ENCODE assay signal across 8 cellular contexts in genomic region chr14:90758028-90758889, GRCh38. TPM values are rescaled to one million over a fixed set of nuclear protein-coding genes. Genes with fewer than 3 reads are reported as not detected.
DNase-seq lines count a peak whose midpoint lies in the region; ATAC-seq, FAIRE-seq and TF ChIP-seq lines count a peak whose summit lies in the region.

No MANE protein-coding gene starts in this region.

- peaks cover 6 to 13% of the 10 kb centered on the region in 2 donors for H3K9me3 Mint-ChIP-seq in activated naive CD4-positive, alpha-beta T cell treated with anti-CD3 and anti-CD28 coated beads, Interleukin-2, amount 50 U/mL, for 72 hours

- 1% methylated on average over 50 to 70 of the region's 71 CpGs for WGBS in pancreas, 2 donors

- CTCF ChIA-PET in GM10248 (lab: Yijun Ruan, JAX): interaction anchor here (0.7 to 5.1 kb wide), 37 partner anchors 10 to 476 kb away, joined by 3 to 43 read pairs (median 4); partner anchors contain the start of gene TTC7B

- no peak for FAIRE-seq in pancreas (lab: Jason Lieb, UNC)

- H3K27ac Mint-ChIP-seq in activated naive CD4-positive, alpha-beta T cell treated with anti-CD3 and anti-CD28 coated beads, Interleukin-2, amount 50 U/mL, for 72 hours: peak overlapping the region; percentile 83 to 89

- H3K27ac ChIP-seq in SK-N-MC (no peak overlapping the region), pancreas (peak overlapping the region; percentile 32 to 75 (median 72)), tibial artery (peak overlapping the region; percentile 88 to 94)

- H3K36me3 ChIP-seq in SK-N-MC (ENCODE audit: insufficient read depth, low read length): no peaks in the 10 kb centered on the region
- no peaks in the 10 kb centered on the region for H3K36me3 ChIP-seq in pancreas
- peaks cover 0 to 1% (median 0%) of the 10 kb centered on the region in 3 donors for H3K36me3 ChIP-seq in tibial artery

- H3K36me3 Mint-ChIP-seq in activated naive CD4-positive, alpha-beta T cell treated with anti-CD3 and anti-CD28 coated beads, Interleukin-2, amount 50 U/mL, for 72 hours: peaks cover 6 to 11% of the 10 kb centered on the region in 2 donors

- H3K4me3 ChIP-seq in HFF-Myc (replicated peaks; ENCODE audit: low read depth, low read length) (peak overlapping the region; percentile 41), SK-N-MC (peak overlapping the region; percentile 80), pancreas (peak overlapping the region; percentile 14 to 41 (median 26)), tibial artery (peak overlapping the region; percentile 48 to 59)

- peak; percentile 94 to 95 for ATAC-seq in activated naive CD4-positive, alpha-beta T cell treated with anti-CD3 and anti-CD28 coated beads, Interleukin-2, amount 50 U/mL, for 72 hours
- peak; percentile 93 for ATAC-seq in Right ventricle myocardium inferior
- ATAC-seq in pancreas: peak; percentile 92 to 96 (median 93)

- H3K9me3 ChIP-seq in SK-N-MC (ENCODE audit: low read depth, low read length) (no peaks in the 10 kb centered on the region), pancreas (no peaks in the 10 kb centered on the region), tibial artery (peaks cover 0 to 7% (median 3%) of the 10 kb centered on the region in 3 donors)

- no peaks in the 10 kb centered on the region for H3K27me3 ChIP-seq in pancreas
- H3K27me3 ChIP-seq in tibial artery: no peaks in the 10 kb centered on the region

- TF ChIP-seq CTCF in GM10248 (IDR thresholded peaks at IDR 0.05; ENCODE audit: control extremely low read depth, extremely low read depth, low read depth, missing control alignments) (peak; percentile 98), HFF-Myc (IDR thresholded peaks at IDR 0.05; ENCODE audit: low read depth, low read length, missing control alignments) (peak; percentile 84), pancreas (IDR thresholded peaks at IDR 0.05) (peak; percentile 71 to 83 (median 76)), tibial artery (IDR thresholded peaks at IDR 0.05) (peak; percentile 85 to 94)

- no peaks in the 10 kb centered on the region for H3K4me1 ChIP-seq in pancreas
- H3K4me1 ChIP-seq in tibial artery: peaks cover 0 to 35% (median 18%) of the 10 kb centered on the region in 4 donors

- intact Hi-C loops in Right ventricle myocardium inferior (cut with DNase I): loop anchor here (2.0 to 5.0 kb wide), 9 partner anchors 36 to 457 kb away; partner anchors contain the start of genes CALM1 and NRDE2
- intact Hi-C loops in pancreas (cut with DNase I): no loop called here
- intact Hi-C loops in tibial artery (cut with DNase I; ENCODE audit: low total_unique reads): loop anchor here (5.0 kb wide), 2 partner anchors 361 to 456 kb away; partner anchors contain the start of gene CALM1

- H3K9ac ChIP-seq in SK-N-MC (ENCODE audit: insufficient read length): peak overlapping the region; percentile 86

- POLR2A ChIA-PET in GM10248 (lab: Yijun Ruan, JAX): interaction anchor here (0.7 to 1.6 kb wide), 3 partner anchors 352 to 361 kb away, joined by 3 to 9 read pairs (median 4); partner anchors contain the start of gene CALM1

- DNase-seq in GM10248 (ENCODE audit: extremely low spot score) (peak; percentile 99), HFF-Myc (ENCODE audit: extremely low read depth, low read depth) (peak; percentile 53), MV-4-11 (lab: John Stamatoyannopoulos, UW) (peak; percentile 83), SK-N-MC (ENCODE audit: low read depth, low spot score) (peak; percentile 3), Right ventricle myocardium inferior (ENCODE audit: missing footprints) (peak; percentile 96), pancreas (peak; percentile 88 to 99 (median 96)), tibial artery (peak; percentile 88 to 96)
- peak; percentile 96 to 98 for DNase-seq in activated naive CD4-positive, alpha-beta T cell treated with anti-CD3 and anti-CD28 coated beads, Interleukin-2, amount 50 U/mL, for 72 hours (ENCODE audit: low spot score in 2 of 2)

RNA-seq across cellular contexts. Expression of gene TTC7B, which starts 58.0 kb away (rescaled TPM):
- total RNA-seq in activated naive CD4-positive, alpha-beta T cell treated with anti-CD3 and anti-CD28 coated beads, Interleukin-2, amount 50 U/mL, for 72 hours: 1 to 10 TPM; 7.2 to 9.1 TPM
- 67.5 TPM for total RNA-seq in Right ventricle myocardium inferior
- total RNA-seq in pancreas: 10 to 100 TPM; 26.3 to 39.6 (median 30.0) TPM
- polyA plus RNA-seq in pancreas: 10 to 100 TPM in 1 of 2 donors, 1 to 10 TPM in 1; 8.9 to 13.9 TPM

Comparison
In these comparisons a context has a peak if more than half of its experiments do, and no peak if none do; other contexts are left out.
1. DNase-seq: peak in every context shown above with its lines; median percentile 99 in GM10248; 97 in activated naive CD4-positive, alpha-beta T cell treated with anti-CD3 and anti-CD28 coated beads, Interleukin-2, amount 50 U/mL, for 72 hours; 96 in Right ventricle myocardium inferior; 96 in pancreas; 92 in tibial artery; 83 in MV-4-11; 53 in HFF-Myc; 3 in SK-N-MC.
2. H3K4me3 ChIP-seq: peak in every context shown above with its lines; median percentile 80 in SK-N-MC; 54 in tibial artery; 41 in HFF-Myc; 26 in pancreas.
3. intact Hi-C loops: an anchor here in Right ventricle myocardium inferior (2.0 to 5.0 kb wide) and tibial artery (5.0 kb wide); none called in pancreas.